Comparison of ENCODE assay signal across 19 cellular contexts in genomic region chr3:188832961-188833615, GRCh38.
DNase-seq lines count a peak whose midpoint lies in the region; ATAC-seq and TF ChIP-seq lines count a peak whose summit lies in the region.
"Had no signal": no experiment of that assay in that cellular context is flagged by ENCODE, and none has a peak within 500 bp of the region (broad histone marks: within the 10 kb centered on the region; RNA-seq: fewer than 3 reads in every experiment).

No MANE protein-coding gene starts in this region.

- H3K36me3 ChIP-seq in BLaER1 treated with 17β-estradiol and CSF1 and Interleukin-3, amounts not matched to agents 10 nM and 100 nM, result no peaks in the 10 kb centered on the region
- no peaks in the 10 kb centered on the region for H3K36me3 ChIP-seq in esophagus squamous epithelium
- H3K36me3 ChIP-seq in psoas muscle (ENCODE audit: insufficient read depth in 1 of 2, low read depth in 1 of 2), result no peaks in the 10 kb centered on the region
- H3K36me3 ChIP-seq: heart right ventricle had no signal

- no peaks in the 10 kb centered on the region for H4K20me1 ChIP-seq in BLaER1 treated with 17β-estradiol and CSF1 and Interleukin-3, amounts not matched to agents 10 nM and 100 nM

- H3K4me1 ChIP-seq in BLaER1 treated with 17β-estradiol and CSF1 and Interleukin-3, amounts not matched to agents 10 nM and 100 nM, result peaks cover 14 to 93% (median 21%) of the 10 kb centered on the region in 10 experiments; a peak in 18 of 20 replicates
- H3K4me1 ChIP-seq in esophagus squamous epithelium (peaks cover 3 to 40% (median 26%) of the 10 kb centered on the region in 3 donors), psoas muscle (no peaks in the 10 kb centered on the region)

- ATAC-seq in psoas muscle, result peak in 3 of 4 donors; percentile 22 to 68 (median 50)
- ATAC-seq: activated T-cell treated with anti-CD3 and anti-CD28 coated beads, Interleukin-2, amount 50 U/mL, for 72 hours; HCT116 had no signal

- TF ChIP-seq CTCF in esophagus squamous epithelium (IDR thresholded peaks at IDR 0.05), result peak in 2 of 6 experiments; percentile 19 to 29
- TF ChIP-seq CTCF in psoas muscle (IDR thresholded peaks at IDR 0.05), result no peak
- no peak for TF ChIP-seq CTCF in chondrocyte (IDR thresholded peaks at IDR 0.05)

- H3K27ac ChIP-seq in BLaER1 treated with 17β-estradiol and CSF1 and Interleukin-3, amounts not matched to agents 10 nM and 100 nM, result peak overlapping the region in 2 of 11 experiments; percentile 16 to 73; a peak in 2 of 22 replicates
- H3K27ac ChIP-seq in esophagus squamous epithelium, result peak overlapping the region; percentile 57 to 81 (median 68)
- no peak overlapping the region for H3K27ac ChIP-seq in psoas muscle
- H3K27ac ChIP-seq: heart right ventricle, HL-60, KMS-11, testis had no signal

- H3K27ac Mint-ChIP-seq in chondrocyte (ENCODE audit: unreplicated experiment), result no peak overlapping the region
- H3K27ac Mint-ChIP-seq: activated T-cell treated with anti-CD3 and anti-CD28 coated beads, Interleukin-2, amount 50 U/mL, for 72 hours had no signal

- H3K9ac ChIP-seq in BLaER1 treated with 17β-estradiol and CSF1 and Interleukin-3, amounts not matched to agents 10 nM and 100 nM, result no peak overlapping the region
- H3K9ac ChIP-seq: KMS-11 had no signal

- peaks cover 22% of the 10 kb centered on the region for H3K4me1 Mint-ChIP-seq in chondrocyte (ENCODE audit: low read depth)

- H3K27me3 ChIP-seq in BLaER1 treated with 17β-estradiol and CSF1 and Interleukin-3, amounts not matched to agents 10 nM and 100 nM, result no peaks in the 10 kb centered on the region
- H3K27me3 ChIP-seq in esophagus squamous epithelium (no peaks in the 10 kb centered on the region), psoas muscle (ENCODE audit: insufficient read depth in 3 of 3, low read length in 2 of 3) (no peaks in the 10 kb centered on the region)
- H3K27me3 ChIP-seq: dorsolateral prefrontal cortex, heart right ventricle, testis had no signal

- H3K36me3 Mint-ChIP-seq in chondrocyte (ENCODE audit: low read depth), result no peaks in the 10 kb centered on the region

- no peak overlapping the region for H3K4me3 Mint-ChIP-seq in chondrocyte (ENCODE audit: unreplicated experiment)
- H3K4me3 Mint-ChIP-seq: activated T-cell treated with anti-CD3 and anti-CD28 coated beads, Interleukin-2, amount 50 U/mL, for 72 hours had no signal

- no peaks in the 10 kb centered on the region for H3K9me3 Mint-ChIP-seq in chondrocyte (ENCODE audit: low read depth)
- H3K9me3 Mint-ChIP-seq: activated T-cell treated with anti-CD3 and anti-CD28 coated beads, Interleukin-2, amount 50 U/mL, for 72 hours had no signal

- peak overlapping the region in 10 of 11 experiments; percentile 4 to 71 (median 17); a peak in 13 of 22 replicates for H3K4me2 ChIP-seq in BLaER1 treated with 17β-estradiol and CSF1 and Interleukin-3, amounts not matched to agents 10 nM and 100 nM
- H3K4me2 ChIP-seq: KMS-11 had no signal

- intact Hi-C loops in esophagus squamous epithelium (cut with DNase I) (no loop called here), psoas muscle (cut with DNase I) (no loop called here)

- no peak for TF ChIP-seq POLR2A in esophagus squamous epithelium (IDR thresholded peaks at IDR 0.05)

- DNase-seq in NCI-H1105 treated with DMSO at 0.1 percent for 48 hours (lab: John Stamatoyannopoulos, UW), result peak; percentile 82
- no peak for DNase-seq in esophagus squamous epithelium (lab: John Stamatoyannopoulos, UW)
- DNase-seq in psoas muscle, result no peak
- DNase-seq in chondrocyte (ENCODE audit: low spot score), result no peak
- no peak for DNase-seq in NCI-H1930 (lab: John Stamatoyannopoulos, UW)
- DNase-seq in NCI-H345 (lab: John Stamatoyannopoulos, UW), result no peak
- DNase-seq in NCI-H187 treated with DMSO at 0.1 percent for 48 hours (lab: John Stamatoyannopoulos, UW), result no peak
- DNase-seq: activated CD4-positive, alpha-beta T cell treated with anti-CD3 and anti-CD28 coated beads, Interleukin-2, amount 50 U/mL, for 1 hour; activated T-cell treated with anti-CD3 and anti-CD28 coated beads, Interleukin-2, amount 50 U/mL, for 72 hours; dorsolateral prefrontal cortex; heart right ventricle; NCI-H1694; NCI-H748 treated with DMSO at 0.1 percent for 48 hours; RPMI8226; testis had no signal

- H3K27me3 Mint-ChIP-seq in chondrocyte (ENCODE audit: low read depth), result no peaks in the 10 kb centered on the region

- no peak overlapping the region for H3K4me3 ChIP-seq in BLaER1 treated with 17β-estradiol and CSF1 and Interleukin-3, amounts not matched to agents 10 nM and 100 nM
- H3K4me3 ChIP-seq in esophagus squamous epithelium (no peak overlapping the region), psoas muscle (no peak overlapping the region)
- H3K4me3 ChIP-seq: dorsolateral prefrontal cortex, heart right ventricle, testis had no signal

- WGBS in esophagus squamous epithelium, 2 donors, result 22 to 50% methylated on average over 4 of the region's 4 CpGs
- 46 to 61% (median 54%) methylated on average over 4 of the region's 4 CpGs for WGBS in psoas muscle, 3 donors

- peaks cover 0 to under 1% (median 0%) of the 10 kb centered on the region in 11 experiments; a peak in 1 of 22 replicates for H3K9me3 ChIP-seq in BLaER1 treated with 17β-estradiol and CSF1 and Interleukin-3, amounts not matched to agents 10 nM and 100 nM (replicated peaks in 1 of 11)
- H3K9me3 ChIP-seq in esophagus squamous epithelium (no peaks in the 10 kb centered on the region), psoas muscle (no peaks in the 10 kb centered on the region)
- H3K9me3 ChIP-seq: testis had no signal
